Comparison of ENCODE assay signal across 28 cellular contexts in genomic region chr9:34866614-34867013, GRCh38.
"Had no signal": no experiment of that assay in that cellular context is flagged by ENCODE, and none has a peak within 500 bp of the region (broad histone marks: within the 10 kb centered on the region; RNA-seq: fewer than 3 reads in every experiment).

No MANE protein-coding gene starts in this region.

- H3K4me2 ChIP-seq: SK-N-SH had no signal

- ATAC-seq: activated CD4-positive, alpha-beta T cell treated with anti-CD3 and anti-CD28 coated beads for 36 hours; activated CD4-positive, CD25-positive, alpha-beta regulatory T cell treated with anti-CD3 and anti-CD28 coated beads, Interleukin-2, amount 50 U/mL, for 24 hours; activated CD8-positive, alpha-beta T cell treated with anti-CD3 and anti-CD28 coated beads, Interleukin-2, amount 10 ng/mL, durations not matched to agents 7 days and 5 days; activated naive CD4-positive, alpha-beta T cell treated with anti-CD3 and anti-CD28 coated beads, Interleukin-2, amount 50 U/mL, for 72 hours; activated T-cell treated with anti-CD3 and anti-CD28 coated beads, Interleukin-2, amount 50 U/mL, for 4 hours; body of pancreas; K562; WTC11 had no signal

- H3K9me3 ChIP-seq: adrenal gland, body of pancreas, SJSA1, SK-N-SH had no signal

- H3K4me3 ChIP-seq: adrenal gland, body of pancreas, breast epithelium, K562, SJSA1 had no signal

- DNase-seq: activated CD4-positive, alpha-beta T cell treated with anti-CD3 and anti-CD28 coated beads for 36 hours; activated CD4-positive, alpha-beta T cell treated with anti-CD3 and anti-CD28 coated beads, Interleukin-2, amount 10 ng/mL, durations not matched to agents 7 days and 5 days; activated CD4-positive, alpha-beta T cell treated with anti-CD3 and anti-CD28 coated beads, Interleukin-2, amount 50 U/mL, for 48 hours; activated CD8-positive, alpha-beta T cell treated with anti-CD3 and anti-CD28 coated beads, Interleukin-2, amount 10 ng/mL, durations not matched to agents 7 days and 5 days; activated gamma-delta T cell treated with Interleukin-2 at 50 U/mL for 16 hours; activated naive CD4-positive, alpha-beta T cell treated with anti-CD3 and anti-CD28 coated beads for 36 hours; activated T-cell treated with anti-CD3 and anti-CD28 coated beads, Interleukin-2, amount 50 U/mL, for 4 hours; adrenal gland; body of pancreas; central memory CD4-positive, alpha-beta T cell; NCI-H1048; NCI-H1105 treated with DMSO at 0.1 percent for 48 hours; NCI-H1436; NCI-H1694 treated with DMSO at 0.1 percent for 48 hours; NCI-H2029; NCI-H2171; NCI-H510A; NCI-H526; NCI-H748 treated with DMSO at 0.1 percent for 48 hours; OCI-M1; SHP77 treated with DMSO at 0.1 percent for 48 hours; SK-N-SH had no signal

- H3K36me3 ChIP-seq: adrenal gland, breast epithelium, SJSA1 had no signal

- H3K27ac ChIP-seq: adrenal gland, body of pancreas, breast epithelium, SJSA1 had no signal

- H3K4me1 ChIP-seq: adrenal gland, body of pancreas, breast epithelium, SJSA1 had no signal

- H3K27me3 ChIP-seq: adrenal gland, body of pancreas, breast epithelium, SJSA1 had no signal

- H3K9ac ChIP-seq: SK-N-SH had no signal
